In genomic region chr12:48197967-48198618, GRCh38 we compare ENCODE assay signal across 1 cellular context.
TF ChIP-seq lines count a peak whose summit lies in the region.

No MANE protein-coding gene starts in this region.

TF ChIP-seq in K562, 482 proteins besides CTCF, POLR2A, EP300 and RAD21 (continued from another document and continues in another):
- TF ChIP-seq HMBOX1 (IDR thresholded peaks at IDR 0.05): no peak
- TF ChIP-seq ZBTB8A (IDR thresholded peaks at IDR 0.05; ENCODE audit: partially characterized antibody): no peak
- TF ChIP-seq XRCC5 (IDR thresholded peaks at IDR 0.05; ENCODE audit: low read depth, low read length): peak; percentile 88
- no peak for TF ChIP-seq ZBTB34 (CRISPR knock-in tag; IDR thresholded peaks at IDR 0.05)
- TF ChIP-seq ASH1L (IDR thresholded peaks at IDR 0.05; ENCODE audit: borderline replicate concordance, low read depth, partially characterized antibody): no peak
- no peak for TF ChIP-seq CAMTA2 (CRISPR knock-in tag; conservative IDR thresholded peaks at IDR 0.05)
- TF ChIP-seq PBX2 (CRISPR knock-in tag; IDR thresholded peaks at IDR 0.05; ENCODE audit: low read depth): no peak
- TF ChIP-seq PBX2 (tag; conservative IDR thresholded peaks at IDR 0.05; ENCODE audit: low read depth): no peak
- no peak for TF ChIP-seq SMAD3 (CRISPR knock-in tag; conservative IDR thresholded peaks at IDR 0.05)
- no peak for TF ChIP-seq HMG20A (CRISPR knock-in tag; conservative IDR thresholded peaks at IDR 0.05)
- TF ChIP-seq ZNF263 (CRISPR knock-in tag; IDR thresholded peaks at IDR 0.05; ENCODE audit: borderline replicate concordance): no peak; the same call in 1 of the 2 replicates
- no peak for TF ChIP-seq BCLAF1 (IDR thresholded peaks at IDR 0.05; ENCODE audit: borderline replicate concordance in 1 of 2, control insufficient read depth in 1 of 2, low read depth in 2 of 2, low read length in 1 of 2)
- no peak for TF ChIP-seq DMBX1 (CRISPR knock-in tag; IDR thresholded peaks at IDR 0.05; ENCODE audit: borderline replicate concordance)
- TF ChIP-seq ZNF277 (CRISPR knock-in tag; IDR thresholded peaks at IDR 0.05; ENCODE audit: borderline replicate concordance): no peak
- TF ChIP-seq SIN3A (IDR thresholded peaks at IDR 0.05; ENCODE audit: borderline replicate concordance in 2 of 2, control insufficient read depth in 1 of 2, low read depth in 2 of 2, low read length in 2 of 2): no peak
- no peak for TF ChIP-seq ZNF785 (CRISPR knock-in tag; IDR thresholded peaks at IDR 0.05)
- TF ChIP-seq E2F8 (IDR thresholded peaks at IDR 0.05; ENCODE audit: low read depth, partially characterized antibody): no peak
- no peak; the same call in 1 of the 2 replicates for TF ChIP-seq PYGO2 (tag; IDR thresholded peaks at IDR 0.05)
- TF ChIP-seq MGA (IDR thresholded peaks at IDR 0.05): peak; percentile 97
- TF ChIP-seq RAD51 (IDR thresholded peaks at IDR 0.05; ENCODE audit: borderline replicate concordance, low read depth): no peak
- TF ChIP-seq GABPA (tag; conservative IDR thresholded peaks at IDR 0.05; ENCODE audit: low read depth): 0 out of 2 replicates have a peak, but pooled peaks have one; percentile 32
- no peak for TF ChIP-seq ZNF717 (CRISPR knock-in tag; IDR thresholded peaks at IDR 0.05)
- no peak for TF ChIP-seq PRMT5 (CRISPR knock-in tag; IDR thresholded peaks at IDR 0.05)
